Comparison of ENCODE assay signal across 30 cellular contexts in the genomic region with DNA sequence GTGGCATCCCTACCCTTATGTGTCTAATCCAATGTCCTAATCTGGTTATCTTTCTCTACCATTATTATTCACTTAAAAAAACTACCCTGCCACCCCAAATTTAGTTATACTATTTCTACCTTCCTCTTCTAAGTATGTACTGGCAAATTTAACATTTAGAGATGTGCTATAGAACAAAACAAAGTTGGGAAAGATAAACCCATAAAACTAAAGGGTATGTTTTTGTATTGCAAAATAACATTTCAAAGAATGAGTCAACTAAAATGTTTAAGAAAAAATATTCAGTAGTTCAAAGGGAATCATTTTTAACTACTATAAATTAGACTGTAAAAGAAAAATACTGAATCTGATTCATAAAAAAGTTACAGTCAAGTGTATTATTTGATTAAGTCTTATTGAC.
DNase-seq lines count a peak whose midpoint lies in the region; ATAC-seq, FAIRE-seq and TF ChIP-seq lines count a peak whose summit lies in the region.
"Had no signal": no experiment of that assay in that cellular context is flagged by ENCODE, and none has a peak within 500 bp of the region (broad histone marks: within the 10 kb centered on the region; RNA-seq: fewer than 3 reads in every experiment).

No MANE protein-coding gene starts in this region.

- TF ChIP-seq RAD21 in SK-N-SH (IDR thresholded peaks at IDR 0.05; ENCODE audit: low read length): no peak

- no peaks in the 10 kb centered on the region for H3K9me3 ChIP-seq in SK-N-SH
- H3K9me3 ChIP-seq: ovary, suprapubic skin had no signal

- DNase-seq in SK-N-SH (no peak), hepatic stellate cell (ENCODE audit: low spot score) (peak; percentile 1), left cardiac atrium (no peak), SK-N-DZ (ENCODE audit: low spot score) (no peak)
- no peak for DNase-seq in stimulated activated effector memory CD8-positive, alpha-beta T cell treated with anti-CD3 and anti-CD28 coated beads, Interleukin-12 subunit alpha, Interleukin-12 subunit beta, amount 100 ng/mL, for 72 hours (ENCODE audit: low spot score in 2 of 2)
- DNase-seq in activated T-cell treated with anti-CD3 and anti-CD28 coated beads, Interleukin-2, amount 50 U/mL, for 1 hour: no peak
- DNase-seq: activated B cell treated with CpG ODN at 0.5 μM for 24 hours; activated CD4-positive, alpha-beta T cell treated with anti-CD3 and anti-CD28 coated beads, Interleukin-2, amount 50 U/mL, for 1 hour; activated naive CD4-positive, alpha-beta T cell treated with anti-CD3 and anti-CD28 coated beads, Interleukin-2, amount 50 U/mL, for 16 hours; AML-193; CD4-positive, alpha-beta T cell; GOT3; kidney glomerular epithelial cell; NCI-H2029 treated with DMSO at 0.1 percent for 48 hours; NCI-H2227 treated with DMSO at 0.1 percent for 48 hours; NCI-H69; ovary; SHP77 treated with DMSO at 0.1 percent for 48 hours; stimulated activated CD4-positive, alpha-beta T cell treated with anti-CD3 and anti-CD28 coated beads, Interleukin-4, amount 100 ng/mL, for 24 hours had no signal

- H4K20me1 ChIP-seq in SK-N-SH (ENCODE audit: insufficient read depth): no peaks in the 10 kb centered on the region

- H3K4me2 ChIP-seq in SK-N-SH: no peak overlapping the region

- POLR2A ChIA-PET in SK-N-SH (lab: Yijun Ruan, JAX): no interaction called here

- no peak overlapping the region for H3K4me3 Mint-ChIP-seq in stimulated activated effector memory CD8-positive, alpha-beta T cell treated with anti-CD3 and anti-CD28 coated beads, Interleukin-12 subunit alpha, Interleukin-12 subunit beta, amount 100 ng/mL, for 72 hours
- H3K4me3 Mint-ChIP-seq: activated B cell treated with CpG ODN at 0.5 μM for 24 hours; activated T-helper 1 cell treated with anti-CD3 and anti-CD28 coated beads, Interleukin-12 subunit alpha, Interleukin-12 subunit beta, Interleukin-2, Interleukin-4 antibody, amounts not matched to agents 30 ng/mL and 10 ng/mL and 1 ng/mL, durations not matched to agents 14 hours and 24 hours and 36 hours; CD4-positive, alpha-beta T cell; nephron; stimulated activated memory B cell treated with anti-CD40 and anti-IgM and Interleukin-4, amounts not matched to agents 10 μg/mL and 1 μg/mL and 100 μg/mL, for 72 hours had no signal

- H3K27ac ChIP-seq in SK-N-SH (ENCODE audit: low read depth in 2 of 2, low read length in 1 of 2): no peak overlapping the region
- H3K27ac ChIP-seq: 22Rv1, cardiac muscle cell, ovary, suprapubic skin had no signal

- CTCF ChIA-PET in SK-N-SH (lab: Yijun Ruan, JAX): no interaction called here

- no peak overlapping the region for H3K4me3 ChIP-seq in SK-N-SH (ENCODE audit: low read depth in 2 of 2, low read length in 1 of 2)
- H3K4me3 ChIP-seq: cardiac muscle cell, lung, ovary, suprapubic skin had no signal

- no peaks in the 10 kb centered on the region for H3K9me2 ChIP-seq in SK-N-SH

- H3K9me3 Mint-ChIP-seq in stimulated activated effector memory CD8-positive, alpha-beta T cell treated with anti-CD3 and anti-CD28 coated beads, Interleukin-12 subunit alpha, Interleukin-12 subunit beta, amount 100 ng/mL, for 72 hours: no peaks in the 10 kb centered on the region
- H3K9me3 Mint-ChIP-seq: activated B cell treated with CpG ODN at 0.5 μM for 24 hours; activated T-helper 1 cell treated with anti-CD3 and anti-CD28 coated beads, Interleukin-12 subunit alpha, Interleukin-12 subunit beta, Interleukin-2, Interleukin-4 antibody, amounts not matched to agents 30 ng/mL and 10 ng/mL and 1 ng/mL, durations not matched to agents 14 hours and 24 hours and 36 hours; CD4-positive, alpha-beta T cell; nephron; stimulated activated memory B cell treated with anti-CD40 and anti-IgM and Interleukin-4, amounts not matched to agents 10 μg/mL and 1 μg/mL and 100 μg/mL, for 72 hours had no signal

- H3K36me3 ChIP-seq in SK-N-SH (replicated peaks in 1 of 2; ENCODE audit: control insufficient read depth in 1 of 2, insufficient read depth in 2 of 2, low read length in 1 of 2): peaks cover 14 to 15% of the 10 kb centered on the region in 2 experiments
- H3K36me3 ChIP-seq: ovary had no signal

- no peak overlapping the region for H3K27ac Mint-ChIP-seq in stimulated activated effector memory CD8-positive, alpha-beta T cell treated with anti-CD3 and anti-CD28 coated beads, Interleukin-12 subunit alpha, Interleukin-12 subunit beta, amount 100 ng/mL, for 72 hours
- H3K27ac Mint-ChIP-seq: activated B cell treated with CpG ODN at 0.5 μM for 24 hours; activated T-helper 1 cell treated with anti-CD3 and anti-CD28 coated beads, Interleukin-12 subunit alpha, Interleukin-12 subunit beta, Interleukin-2, Interleukin-4 antibody, amounts not matched to agents 30 ng/mL and 10 ng/mL and 1 ng/mL, durations not matched to agents 14 hours and 24 hours and 36 hours; CD4-positive, alpha-beta T cell; nephron; stimulated activated memory B cell treated with anti-CD40 and anti-IgM and Interleukin-4, amounts not matched to agents 10 μg/mL and 1 μg/mL and 100 μg/mL, for 72 hours had no signal

- TF ChIP-seq EP300 in SK-N-SH (IDR thresholded peaks at IDR 0.05; ENCODE audit: borderline replicate concordance in 1 of 2, low read depth in 1 of 2, low read length in 1 of 2): no peak

- ATAC-seq in SK-N-SH treated with all-trans-retinoic acid at 6 μM for 48 hours (no peak), left cardiac atrium (no peak)
- no peak for ATAC-seq in stimulated activated effector memory CD8-positive, alpha-beta T cell treated with anti-CD3 and anti-CD28 coated beads, Interleukin-12 subunit alpha, Interleukin-12 subunit beta, amount 100 ng/mL, for 72 hours
- ATAC-seq: esophagus mucosa; Panc1; stimulated activated memory B cell treated with anti-CD40 and anti-IgM and Interleukin-4, amounts not matched to agents 10 μg/mL and 1 μg/mL and 100 μg/mL, for 72 hours had no signal

- H3K4me1 ChIP-seq in SK-N-SH (ENCODE audit: control insufficient read depth in 1 of 2, insufficient read depth in 2 of 2, low read depth in 1 of 2, low read length in 1 of 2): no peaks in the 10 kb centered on the region; a peak in 1 of 4 replicates
- H3K4me1 ChIP-seq: suprapubic skin had no signal

- H3K36me3 Mint-ChIP-seq in stimulated activated effector memory CD8-positive, alpha-beta T cell treated with anti-CD3 and anti-CD28 coated beads, Interleukin-12 subunit alpha, Interleukin-12 subunit beta, amount 100 ng/mL, for 72 hours: peaks cover 52% of the 10 kb centered on the region

- H3K27me3 ChIP-seq in SK-N-SH (ENCODE audit: insufficient read depth): no peaks in the 10 kb centered on the region
- H3K27me3 ChIP-seq: cardiac muscle cell, ovary, suprapubic skin had no signal

- H3K4me1 Mint-ChIP-seq in stimulated activated effector memory CD8-positive, alpha-beta T cell treated with anti-CD3 and anti-CD28 coated beads, Interleukin-12 subunit alpha, Interleukin-12 subunit beta, amount 100 ng/mL, for 72 hours: peaks cover 8% of the 10 kb centered on the region
- H3K4me1 Mint-ChIP-seq: nephron had no signal

- peak; percentile 65 for FAIRE-seq in colon (lab: Jason Lieb, UNC)

- intact Hi-C loops in left cardiac atrium (cut with DNase I): no loop called here

- H2AFZ ChIP-seq in SK-N-SH (ENCODE audit: low read depth): no peak overlapping the region

- no peaks in the 10 kb centered on the region for H3F3A ChIP-seq in SK-N-SH (replicated peaks; ENCODE audit: insufficient read depth)

- TF ChIP-seq CTCF in SK-N-SH (IDR thresholded peaks at IDR 0.05): no peak

- H3K79me2 ChIP-seq in SK-N-SH (ENCODE audit: insufficient read depth): no peaks in the 10 kb centered on the region

- H3K9ac ChIP-seq in SK-N-SH: no peak overlapping the region

TF ChIP-seq in SK-N-SH treated with all-trans-retinoic acid at 6 μM for 48 hours, 23 proteins besides CTCF, POLR2A, EP300 and RAD21:
- no peak for TF ChIP-seq TCF4 (CRISPR knock-in tag; IDR thresholded peaks at IDR 0.05; ENCODE audit: borderline replicate concordance)
- peak; percentile 30; the same call in 1 of the 2 replicates for TF ChIP-seq ISL1 (CRISPR knock-in tag; IDR thresholded peaks at IDR 0.05)

TF ChIP-seq in SK-N-SH, 30 proteins besides CTCF, POLR2A, EP300 and RAD21:
- TF ChIP-seq TAF1 (IDR thresholded peaks at IDR 0.05; ENCODE audit: borderline replicate concordance, low read depth, low read length): no peak
- no peak for TF ChIP-seq ZBTB33 (IDR thresholded peaks at IDR 0.05; ENCODE audit: borderline replicate concordance, low read depth)
- no peak for TF ChIP-seq RCOR1 (IDR thresholded peaks at IDR 0.05; ENCODE audit: low read length)
- no peak for TF ChIP-seq FOSL2 (IDR thresholded peaks at IDR 0.05; ENCODE audit: borderline replicate concordance, low read depth)
